In the genomic region with DNA sequence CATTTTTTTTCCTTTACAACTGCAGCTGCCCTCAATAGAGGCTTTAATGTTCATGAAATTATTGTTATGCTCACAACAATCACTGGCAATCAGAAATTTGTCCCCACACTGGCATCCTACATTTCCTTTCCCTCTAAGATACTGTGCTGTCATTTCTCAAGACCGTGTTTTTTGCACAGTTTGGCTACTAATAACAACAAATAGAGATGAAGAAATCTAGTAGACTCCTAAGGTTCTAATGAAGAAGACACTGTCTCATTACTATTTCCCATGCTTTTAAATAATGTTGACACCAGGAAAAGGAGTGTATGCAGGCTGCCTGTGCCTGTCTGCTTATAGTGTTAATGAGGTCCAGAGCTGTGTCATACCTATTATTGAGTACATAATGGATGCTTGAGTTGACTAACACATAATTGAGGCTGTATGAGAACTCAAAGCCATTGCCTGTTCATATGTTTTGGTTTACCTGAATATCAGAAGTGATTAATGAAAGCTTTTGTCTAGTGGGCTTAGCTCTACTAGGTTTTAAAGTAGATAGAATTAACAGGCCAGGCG, we compare ENCODE assay signal across 9 cellular contexts. TPM values are rescaled to one million over a fixed set of nuclear protein-coding genes. Genes with fewer than 3 reads are reported as not detected.
DNase-seq lines count a peak whose midpoint lies in the region; ATAC-seq, FAIRE-seq and TF ChIP-seq lines count a peak whose summit lies in the region.
"Had no signal": no experiment of that assay in that cellular context is flagged by ENCODE, and none has a peak within 500 bp of the region (broad histone marks: within the 10 kb centered on the region; RNA-seq: fewer than 3 reads in every experiment).

No MANE protein-coding gene starts in this region.

- FAIRE-seq in bronchial epithelial cell (lab: Jason Lieb, UNC) = no peak

- H3K4me3 ChIP-seq in BJ (ENCODE audit: low read depth, low read length) = peak overlapping the region; percentile 72
- peak overlapping the region; percentile 98 for H3K4me3 ChIP-seq in LNCaP clone FGC (ENCODE audit: low read depth, low read length)
- H3K4me3 ChIP-seq in bronchial epithelial cell (ENCODE audit: low read depth, low read length) = no peak overlapping the region

- TF ChIP-seq CTCF in BJ (IDR thresholded peaks at IDR 0.05; ENCODE audit: insufficient read depth, low read depth, low read length) (no peak), LNCaP clone FGC (IDR thresholded peaks at IDR 0.05; ENCODE audit: control insufficient read depth, extremely low read depth, insufficient read depth) (no peak), bronchial epithelial cell (IDR thresholded peaks at IDR 0.05; ENCODE audit: insufficient read depth, low read length, severe bottlenecking) (no peak)

- no peaks in the 10 kb centered on the region for H3K27me3 ChIP-seq in BJ (ENCODE audit: control insufficient read depth, insufficient read depth, low read length)
- no peaks in the 10 kb centered on the region for H3K27me3 ChIP-seq in bronchial epithelial cell (ENCODE audit: control insufficient read depth, insufficient read depth, low read length)

- DNase-seq in BJ (ENCODE audit: low read depth) = no peak
- DNase-seq in LNCaP clone FGC (ENCODE audit: low read depth) = no peak
- DNase-seq in bronchial epithelial cell (ENCODE audit: low read depth) = peak; percentile 63
- peak in 1 of 10 donors; percentile 5 for DNase-seq in naive thymus-derived CD8-positive, alpha-beta T cell
- DNase-seq in COLO668 (lab: John Stamatoyannopoulos, UW; ENCODE audit: unreplicated experiment) = no peak
- DNase-seq: NCI-H1694 treated with DMSO at 0.1 percent for 48 hours had no signal

- no peak for ATAC-seq in naive thymus-derived CD8-positive, alpha-beta T cell
- ATAC-seq in GM18868 (IDR thresholded peaks at IDR 0.05; ENCODE audit: unreplicated experiment) = no peak
- ATAC-seq in GM18873 (IDR thresholded peaks at IDR 0.05; ENCODE audit: low FRiP score, unreplicated experiment) = no peak
- ATAC-seq in HG03139 (IDR thresholded peaks at IDR 0.05; ENCODE audit: unreplicated experiment) = no peak

- CTCF ChIA-PET in BJ (lab: Yijun Ruan, JAX) = interaction anchor here (1.0 to 3.0 kb wide), 3 partner anchors 8 to 64 kb away, joined by 3 to 8 read pairs (median 3); no protein-coding TSS in a partner anchor

- H3K4me3 Mint-ChIP-seq in naive thymus-derived CD8-positive, alpha-beta T cell = peak overlapping the region; percentile 91 to 100 (median 98)

- peak overlapping the region in 8 of 10 donors; percentile 0 to 99 (median 96) for H3K27ac Mint-ChIP-seq in naive thymus-derived CD8-positive, alpha-beta T cell

- peaks cover 8 to 48% (median 30%) of the 10 kb centered on the region in 4 donors for H3K4me1 Mint-ChIP-seq in naive thymus-derived CD8-positive, alpha-beta T cell

- H3K36me3 ChIP-seq in BJ (ENCODE audit: control insufficient read depth, insufficient read depth, low read length) = no peaks in the 10 kb centered on the region
- peaks cover 3% of the 10 kb centered on the region for H3K36me3 ChIP-seq in bronchial epithelial cell (ENCODE audit: control insufficient read depth, insufficient read depth, low read length)

- POLR2A ChIA-PET in BJ (lab: Charles Lee) = interaction anchor here (0.5 kb wide), 1 partner anchor 160 kb away, joined by 3 read pairs; no protein-coding TSS in a partner anchor
- POLR2A ChIA-PET in naive thymus-derived CD8-positive, alpha-beta T cell (lab: Charles Lee) = interaction anchor here (1.0 to 2.8 kb wide), 3 partner anchors 65 to 669 kb away, joined by 3 to 23 read pairs (median 7); a partner anchor contains a TSS

- H3K36me3 Mint-ChIP-seq in naive thymus-derived CD8-positive, alpha-beta T cell = peaks cover 0 to 14% (median under 1%) of the 10 kb centered on the region in 3 donors

- H3K27me3 Mint-ChIP-seq in naive thymus-derived CD8-positive, alpha-beta T cell = peaks cover 0 to 7% (median 0%) of the 10 kb centered on the region in 5 donors

- no peaks in the 10 kb centered on the region for H3K9me3 Mint-ChIP-seq in naive thymus-derived CD8-positive, alpha-beta T cell

RNA-seq across cellular contexts. Expression of a gene that starts 1.5 kb away (rescaled TPM):
- polyA plus RNA-seq in BJ (2011; rRNA removed) = 24.6 and 79.1 TPM in 2 replicates
- polyA minus RNA-seq in BJ (2011; rRNA and poly(A)+ RNA removed) = 22.1 and 31.5 TPM in 2 replicates
- total RNA-seq in bronchial epithelial cell = 237 and 306 TPM in 2 replicates
- total RNA-seq in naive thymus-derived CD8-positive, alpha-beta T cell = 10 to 100 TPM; 54.6 to 75.7 TPM
- polyA plus RNA-seq in naive thymus-derived CD8-positive, alpha-beta T cell = 10 to 100 TPM; 51.5 to 68.3 (median 62.7) TPM
